ENCODE assay signal across 11 cellular contexts in genomic region chr7:111025013-111025412, GRCh38.
DNase-seq lines count a peak whose midpoint lies in the region; ATAC-seq, FAIRE-seq and TF ChIP-seq lines count a peak whose summit lies in the region.
"Had no signal": no experiment of that assay in that cellular context is flagged by ENCODE, and none has a peak within 500 bp of the region (broad histone marks: within the 10 kb centered on the region; RNA-seq: fewer than 3 reads in every experiment).

No MANE protein-coding gene starts in this region.

- H3K4me3 ChIP-seq in kidney (ENCODE audit: low read length in 2 of 2) (no peak overlapping the region), spleen (no peak overlapping the region)
- H3K4me3 ChIP-seq: tibial artery had no signal

- no peak for FAIRE-seq in kidney (lab: Jason Lieb, UNC)

- H3K9ac ChIP-seq in kidney (ENCODE audit: low read length in 2 of 2): no peak overlapping the region

- no peaks in the 10 kb centered on the region for H3K27me3 ChIP-seq in spleen (replicated peaks in 1 of 7)
- H3K27me3 ChIP-seq: tibial artery had no signal

- H3K36me3 ChIP-seq in kidney (ENCODE audit: control insufficient read depth in 1 of 2, insufficient read depth in 2 of 2, low read length in 2 of 2): no peaks in the 10 kb centered on the region
- H3K36me3 ChIP-seq in spleen: no peaks in the 10 kb centered on the region

- H3K4me1 Mint-ChIP-seq in neural crest cell: peaks cover 16% of the 10 kb centered on the region

- TF ChIP-seq CTCF in neural crest cell (conservative IDR thresholded peaks at IDR 0.05) (no peak), kidney (IDR thresholded peaks at IDR 0.05; ENCODE audit: borderline replicate concordance, extremely low read depth, insufficient read depth) (no peak), spleen (IDR thresholded peaks at IDR 0.05 in 8 of 11, conservative IDR thresholded peaks at IDR 0.05 in 3 of 11) (no peak)

- no peak for TF ChIP-seq POLR2A in spleen (IDR thresholded peaks at IDR 0.05)

- intact Hi-C loops in kidney (cut with DNase I) (no loop called here), spleen (cut with DNase I; ENCODE audit: low total_unique reads) (no loop called here)

- H3K27ac ChIP-seq in kidney (ENCODE audit: low read depth in 2 of 2, low read length in 2 of 2) (no peak overlapping the region), spleen (no peak overlapping the region)
- H3K27ac ChIP-seq: tibial artery had no signal

- no peaks in the 10 kb centered on the region for H3K9me3 ChIP-seq in kidney (ENCODE audit: control insufficient read depth in 1 of 2, low read length in 2 of 2)
- H3K9me3 ChIP-seq in spleen: no peaks in the 10 kb centered on the region
- H3K9me3 ChIP-seq: tibial artery had no signal

- peaks cover 2% of the 10 kb centered on the region for H3K36me3 Mint-ChIP-seq in neural crest cell (ENCODE audit: low read depth)
- H3K36me3 Mint-ChIP-seq: brain had no signal

- H3K9me3 Mint-ChIP-seq in neural crest cell: peaks cover 6% of the 10 kb centered on the region

- no peak overlapping the region for H3K4me3 Mint-ChIP-seq in neural crest cell
- H3K4me3 Mint-ChIP-seq: brain had no signal

- DNase-seq in NCI-H510A treated with DMSO at 0.1 percent for 48 hours (lab: John Stamatoyannopoulos, UW) (peak; percentile 17), NCI-H510A (lab: John Stamatoyannopoulos, UW) (no peak), neural crest cell (ENCODE audit: low read depth, low spot score) (no peak), kidney (no peak), spleen (no peak)
- peak; percentile 8 to 9 for DNase-seq in activated CD4-positive, alpha-beta T cell treated with anti-CD3 and anti-CD28 coated beads, Interleukin-2, amount 50 U/mL, for 4 hours
- DNase-seq: posterior cingulate gyrus, tibial artery had no signal

- H3K27ac Mint-ChIP-seq in neural crest cell (ENCODE audit: unreplicated experiment): peak overlapping the region; percentile 86

- no peaks in the 10 kb centered on the region for H3K4me1 ChIP-seq in kidney (ENCODE audit: control insufficient read depth in 1 of 2, insufficient read depth in 1 of 2, low read depth in 1 of 2, low read length in 2 of 2)
- peaks cover 0 to 18% (median 2%) of the 10 kb centered on the region in 6 donors for H3K4me1 ChIP-seq in spleen

- H3K27me3 Mint-ChIP-seq in neural crest cell (ENCODE audit: low read depth): no peaks in the 10 kb centered on the region

- WGBS in spleen, 5 donors: 60 to 92% (median 74%) methylated on average over 1 of the region's 1 CpG

- ATAC-seq in HG02973 (IDR thresholded peaks at IDR 0.05; ENCODE audit: unreplicated experiment) (peak; percentile 48), GM19397 (IDR thresholded peaks at IDR 0.05; ENCODE audit: unreplicated experiment) (no peak)

Comparison
In these comparisons a context has a peak if more than half of its experiments do, and no peak if none do; other contexts are left out.
1. DNase-seq: peak in NCI-H510A treated with DMSO at 0.1 percent for 48 hours (single experiment) and activated CD4-positive, alpha-beta T cell treated with anti-CD3 and anti-CD28 coated beads, Interleukin-2, amount 50 U/mL, for 4 hours (2 of 2); none in NCI-H510A (single experiment), neural crest cell (single experiment), kidney (single experiment) and spleen (single experiment).